25 cellular contexts compared by ENCODE assay signal in genomic region chr18:79449551-79450288, GRCh38.
"Had no signal": no experiment of that assay in that cellular context is flagged by ENCODE, and none has a peak within 500 bp of the region (broad histone marks: within the 10 kb centered on the region; RNA-seq: fewer than 3 reads in every experiment).

No MANE protein-coding gene starts in this region.

- H3K36me3 Mint-ChIP-seq: natural killer cell had no signal

- H3K9me3 Mint-ChIP-seq: activated CD4-positive, alpha-beta memory T cell treated with anti-CD3 and anti-CD28 coated beads for 36 hours; activated naive CD4-positive, alpha-beta T cell treated with anti-CD3 and anti-CD28 coated beads, Interleukin-2, amount 50 U/mL, for 72 hours; activated T-helper 17 cell treated with anti-CD3 and anti-CD28 coated beads, Interleukin-2, amount 50 U/mL, for 72 hours; natural killer cell; T-cell had no signal

- H3K27me3 ChIP-seq: adrenal gland, body of pancreas, dorsolateral prefrontal cortex, ovary, right lobe of liver, tibial nerve had no signal

- H3K27me3 Mint-ChIP-seq: activated CD4-positive, alpha-beta memory T cell treated with anti-CD3 and anti-CD28 coated beads for 36 hours; activated CD4-positive, alpha-beta T cell treated with anti-CD3 and anti-CD28 coated beads for 36 hours; activated T-helper 17 cell treated with anti-CD3 and anti-CD28 coated beads, Interleukin-2, amount 50 U/mL, for 72 hours; progenitor cell of endocrine pancreas; T-cell had no signal

- H3K4me1 Mint-ChIP-seq: activated T-helper 17 cell treated with anti-CD3 and anti-CD28 coated beads, Interleukin-2, amount 50 U/mL, for 72 hours had no signal

- H3K9me3 ChIP-seq: adrenal gland, body of pancreas, ovary, right lobe of liver, tibial nerve had no signal

- H3K27ac ChIP-seq: adrenal gland, body of pancreas, coronary artery, dorsolateral prefrontal cortex, ovary, right lobe of liver, tibial nerve had no signal

- H3K36me3 ChIP-seq: ovary, right lobe of liver had no signal

- ATAC-seq: activated CD4-positive, alpha-beta T cell treated with anti-CD3 and anti-CD28 coated beads for 36 hours; activated naive CD4-positive, alpha-beta T cell treated with anti-CD3 and anti-CD28 coated beads, Interleukin-2, amount 50 U/mL, for 72 hours; activated T-helper 17 cell treated with anti-CD3 and anti-CD28 coated beads, Interleukin-2, amount 50 U/mL, for 72 hours; body of pancreas; natural killer cell; right lobe of liver; T-cell had no signal

- H3K27ac Mint-ChIP-seq: activated CD4-positive, alpha-beta memory T cell treated with anti-CD3 and anti-CD28 coated beads for 36 hours; activated CD4-positive, alpha-beta T cell treated with anti-CD3 and anti-CD28 coated beads for 36 hours; activated T-helper 17 cell treated with anti-CD3 and anti-CD28 coated beads, Interleukin-2, amount 50 U/mL, for 72 hours; progenitor cell of endocrine pancreas; T-cell had no signal

- DNase-seq: activated CD4-positive, alpha-beta memory T cell treated with anti-CD3 and anti-CD28 coated beads for 36 hours; activated CD4-positive, alpha-beta T cell treated with anti-CD3 and anti-CD28 coated beads for 36 hours; activated CD4-positive, CD25-positive, alpha-beta regulatory T cell; activated CD8-positive, alpha-beta memory T cell treated with anti-CD3 and anti-CD28 coated beads, Interleukin-2, amount 50 U/mL, for 4 hours; activated gamma-delta T cell treated with Interleukin-2 at 50 U/mL for 16 hours; activated T-cell treated with anti-CD3 and anti-CD28 coated beads, Interleukin-2, amount 50 U/mL, for 1 hour; adrenal gland; aorta; body of pancreas; dorsolateral prefrontal cortex; effector memory CD4-positive, alpha-beta T cell; head of caudate nucleus; hypothalamus; mesenchymal stem cell; natural killer cell; ovary; right lobe of liver; stimulated activated CD4-positive, alpha-beta T cell treated with anti-CD3 and anti-CD28 coated beads, Interleukin-12 subunit alpha, Interleukin-12 subunit beta, amount 100 ng/mL, for 4 hours; stimulated activated CD4-positive, alpha-beta T cell treated with anti-CD3 and anti-CD28 coated beads, Interleukin-4, amount 100 ng/mL, for 1 hour; T-cell had no signal

- H3K4me3 ChIP-seq: adrenal gland, body of pancreas, coronary artery, dorsolateral prefrontal cortex, ovary, right lobe of liver, tibial nerve had no signal

- H3K4me3 Mint-ChIP-seq: activated CD4-positive, alpha-beta memory T cell treated with anti-CD3 and anti-CD28 coated beads for 36 hours; activated CD4-positive, alpha-beta T cell treated with anti-CD3 and anti-CD28 coated beads for 36 hours; activated T-helper 17 cell treated with anti-CD3 and anti-CD28 coated beads, Interleukin-2, amount 50 U/mL, for 72 hours; natural killer cell; T-cell had no signal

- H3K4me1 ChIP-seq: adrenal gland, body of pancreas, right lobe of liver had no signal
